8 cellular contexts compared by ENCODE assay signal in genomic region chr2:37982147-37982582, GRCh38. TPM values are rescaled to one million over a fixed set of nuclear protein-coding genes. Genes with fewer than 3 reads are reported as not detected.
A peak's percentile ranks its signal among the peaks of the same experiment; 100 is the strongest.
DNase-seq lines count a peak whose midpoint lies in the region; ATAC-seq and TF ChIP-seq lines count a peak whose summit lies in the region.

No MANE protein-coding gene starts in this region.

- H3K36me3 ChIP-seq in esophagus squamous epithelium = no peaks in the 10 kb centered on the region

- H3K4me1 Mint-ChIP-seq in natural killer cell = peaks cover 7 to 12% of the 10 kb centered on the region in 2 donors

- no peak overlapping the region for H3K4me3 Mint-ChIP-seq in natural killer cell

- intact Hi-C loops in esophagus squamous epithelium (cut with DNase I) (loop anchor here (5.0 kb wide), 1 partner anchor 290 kb away; no protein-coding TSS in a partner anchor), natural killer cell (cut with micrococcal nuclease) (loop anchor here (1.0 to 5.0 kb wide), 3 partner anchors 133 to 525 kb away; no protein-coding TSS in a partner anchor)

- no peak overlapping the region for H3K27ac Mint-ChIP-seq in natural killer cell

- TF ChIP-seq CTCF in AG09319 (IDR thresholded peaks at IDR 0.05; ENCODE audit: low read depth, low read length) = peak; percentile 76
- peak; percentile 75 to 86 (median 78) for TF ChIP-seq CTCF in esophagus squamous epithelium (IDR thresholded peaks at IDR 0.05)
- peak; percentile 95 for TF ChIP-seq CTCF in natural killer cell (IDR thresholded peaks at IDR 0.05)

- H3K4me1 ChIP-seq in esophagus squamous epithelium = peaks cover 0 to 4% (median 0%) of the 10 kb centered on the region in 3 donors

- ATAC-seq in GM19468 (IDR thresholded peaks at IDR 0.05; ENCODE audit: extremely low read depth, unreplicated experiment) (peak; percentile 39), natural killer cell (peak in 1 of 3 donors; percentile 45), GM18519 (IDR thresholded peaks at IDR 0.05; ENCODE audit: low FRiP score, unreplicated experiment) (no peak)

- 6 to 14% methylated on average over 3 of the region's 3 CpGs for WGBS in esophagus squamous epithelium, 2 donors

- H3K4me3 ChIP-seq in esophagus squamous epithelium = peak overlapping the region in 1 of 4 donors; percentile 49

- no peaks in the 10 kb centered on the region for H3K36me3 Mint-ChIP-seq in natural killer cell

- no peaks in the 10 kb centered on the region for H3K9me3 Mint-ChIP-seq in natural killer cell

- H3K27me3 Mint-ChIP-seq in natural killer cell (ENCODE audit: low read depth in 2 of 2) = no peaks in the 10 kb centered on the region

- no peak overlapping the region for H3K27ac ChIP-seq in esophagus squamous epithelium

- peak; percentile 20 for DNase-seq in AG09319 (ENCODE audit: extremely low read depth, low read depth)
- DNase-seq in NCI-H69 (lab: John Stamatoyannopoulos, UW) = peak; percentile 55
- peak; percentile 65 for DNase-seq in activated CD8-positive, alpha-beta memory T cell treated with anti-CD3 and anti-CD28 coated beads, Interleukin-2, amount 50 U/mL, for 4 hours
- no peak for DNase-seq in esophagus squamous epithelium (lab: John Stamatoyannopoulos, UW)
- DNase-seq in natural killer cell = peak; percentile 53
- peak; percentile 46 for DNase-seq in stimulated activated naive CD4-positive, alpha-beta T cell treated with Interleukin-2 at 50 U/mL for 16 hours (lab: John Stamatoyannopoulos, UW)

- no peaks in the 10 kb centered on the region for H3K27me3 ChIP-seq in esophagus squamous epithelium

- H3K9me3 ChIP-seq in esophagus squamous epithelium = no peaks in the 10 kb centered on the region

- TF ChIP-seq POLR2A in esophagus squamous epithelium (IDR thresholded peaks at IDR 0.05) = no peak

RNA-seq across cellular contexts. Expression of gene RMDN2, which starts 57.1 kb away (rescaled TPM):
- total RNA-seq in esophagus squamous epithelium = 1 to 10 TPM; 3.4 to 7.8 (median 4.7) TPM
- total RNA-seq in natural killer cell = 10 to 100 TPM in 1 of 3 donors, 1 to 10 TPM in 2; 8.4 to 10.9 (median 8.4) TPM
